ENCODE assay signal across 9 cellular contexts in the genomic region with DNA sequence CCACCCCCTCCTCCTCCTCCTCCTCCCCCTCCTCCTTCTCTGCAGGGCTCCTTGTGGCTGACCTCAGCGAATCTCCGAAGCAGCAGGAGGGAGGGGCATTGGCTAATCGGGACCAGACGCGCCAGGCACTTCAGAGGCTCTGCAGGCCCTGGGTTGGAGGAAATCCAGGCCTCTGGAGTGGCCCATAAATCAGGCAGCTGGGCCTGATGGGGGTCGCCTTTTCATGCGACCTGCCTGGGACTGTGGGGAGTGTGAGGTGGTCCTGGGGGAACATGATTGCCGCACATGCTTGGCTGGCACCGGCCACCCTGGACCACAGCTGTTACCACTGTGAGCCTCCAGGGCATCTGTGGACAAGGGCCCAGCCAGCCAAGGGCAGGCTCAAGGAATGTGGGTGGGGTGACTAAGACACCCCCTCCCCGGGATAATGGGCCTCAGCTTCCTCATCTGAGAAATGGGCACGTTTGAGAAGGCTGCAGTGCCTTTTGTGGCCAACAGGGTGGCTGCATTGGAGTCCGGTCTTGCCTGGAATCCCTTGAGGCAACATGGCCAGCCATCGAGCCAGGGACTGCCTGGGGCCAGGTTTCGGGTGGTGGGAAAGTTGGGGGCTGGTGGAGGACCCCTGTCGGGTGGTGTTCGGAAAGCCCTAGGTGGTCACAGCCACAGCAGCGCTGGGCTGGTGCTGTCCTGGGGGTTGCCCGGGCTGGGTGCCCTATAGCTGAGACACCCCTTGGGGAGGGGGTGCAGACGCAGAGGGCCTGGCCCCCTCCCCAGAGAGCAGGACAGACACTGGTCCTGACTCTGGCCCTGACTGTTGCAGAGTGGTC. TPM values are rescaled to one million over a fixed set of nuclear protein-coding genes. Genes with fewer than 3 reads are reported as not detected.
DNase-seq lines count a peak whose midpoint lies in the region; ATAC-seq and TF ChIP-seq lines count a peak whose summit lies in the region.
"Had no signal": no experiment of that assay in that cellular context is flagged by ENCODE, and none has a peak within 500 bp of the region (broad histone marks: within the 10 kb centered on the region; RNA-seq: fewer than 3 reads in every experiment).

No MANE protein-coding gene starts in this region.

- CTCF ChIA-PET in WTC11 (lab: Charles Lee) = interaction anchor here (0.6 to 2.6 kb wide), 15 partner anchors 10 to 526 kb away, joined by 3 to 16 read pairs (median 4); a partner anchor contains a TSS

- peaks cover 34% of the 10 kb centered on the region for H3K4me1 Mint-ChIP-seq in WTC11
- H3K4me1 Mint-ChIP-seq in natural killer cell treated with Interleukin-12 subunit alpha and Interleukin-12 subunit beta and Interleukin-15 and Interleukin-18, amount 100 ng/mL, for 72 hours (ENCODE audit: low read depth in 2 of 2) = no peaks in the 10 kb centered on the region

- H3K27me3 Mint-ChIP-seq in WTC11 (ENCODE audit: low read depth) = no peaks in the 10 kb centered on the region
- no peaks in the 10 kb centered on the region for H3K27me3 Mint-ChIP-seq in natural killer cell treated with Interleukin-12 subunit alpha and Interleukin-12 subunit beta and Interleukin-15 and Interleukin-18, amount 100 ng/mL, for 72 hours

- no peaks in the 10 kb centered on the region for H3K9me3 Mint-ChIP-seq in WTC11
- H3K9me3 Mint-ChIP-seq in natural killer cell treated with Interleukin-12 subunit alpha and Interleukin-12 subunit beta and Interleukin-15 and Interleukin-18, amount 100 ng/mL, for 72 hours = no peaks in the 10 kb centered on the region

- peak overlapping the region; percentile 84; the same call in 1 of the 2 replicates for H3K27ac Mint-ChIP-seq in WTC11
- no peak overlapping the region for H3K27ac Mint-ChIP-seq in natural killer cell treated with Interleukin-12 subunit alpha and Interleukin-12 subunit beta and Interleukin-15 and Interleukin-18, amount 100 ng/mL, for 72 hours

- peak; percentile 43 for ATAC-seq in WTC11
- no peak for ATAC-seq in natural killer cell treated with Interleukin-12 subunit alpha and Interleukin-12 subunit beta and Interleukin-15 and Interleukin-18, amount 100 ng/mL, for 72 hours
- no peak for ATAC-seq in GM18867 (IDR thresholded peaks at IDR 0.05; ENCODE audit: unreplicated experiment)

- no peaks in the 10 kb centered on the region for H3K36me3 Mint-ChIP-seq in WTC11
- H3K36me3 Mint-ChIP-seq in natural killer cell treated with Interleukin-12 subunit alpha and Interleukin-12 subunit beta and Interleukin-15 and Interleukin-18, amount 100 ng/mL, for 72 hours = no peaks in the 10 kb centered on the region

- DNase-seq in AG20443 (ENCODE audit: low spot score) (peak; percentile 75), HUDEP-2 (lab: John Stamatoyannopoulos, UW; ENCODE audit: unreplicated experiment in 76 of 76) (peak in 73 of 76 experiments; percentile 19 to 89 (median 72)), WTC11 (ENCODE audit: low spot score) (peak; percentile 71), iris pigment epithelial cell (ENCODE audit: low read depth) (peak; percentile 67), AML-193 (lab: John Stamatoyannopoulos, UW) (no peak)
- no peak for DNase-seq in natural killer cell treated with Interleukin-12 subunit alpha and Interleukin-12 subunit beta and Interleukin-15 and Interleukin-18, amount 100 ng/mL, for 72 hours (ENCODE audit: low spot score)
- no peak for DNase-seq in activated naive CD4-positive, alpha-beta T cell treated with Interleukin-2 at 50 U/mL for 16 hours
- DNase-seq: activated CD4-positive, alpha-beta T cell treated with anti-CD3 and anti-CD28 coated beads for 4 hours had no signal

- POLR2A ChIA-PET in WTC11 (lab: Charles Lee) = no interaction called here

- no peak overlapping the region for H3K4me3 Mint-ChIP-seq in WTC11
- H3K4me3 Mint-ChIP-seq in natural killer cell treated with Interleukin-12 subunit alpha and Interleukin-12 subunit beta and Interleukin-15 and Interleukin-18, amount 100 ng/mL, for 72 hours = no peak overlapping the region

- peak; percentile 57; the same call in 1 of the 2 replicates for TF ChIP-seq CTCF in WTC11 (IDR thresholded peaks at IDR 0.05)

TF ChIP-seq in WTC11, 78 proteins besides CTCF, POLR2A, EP300 and RAD21 (continues in another document):
- TF ChIP-seq, protein P1, sequence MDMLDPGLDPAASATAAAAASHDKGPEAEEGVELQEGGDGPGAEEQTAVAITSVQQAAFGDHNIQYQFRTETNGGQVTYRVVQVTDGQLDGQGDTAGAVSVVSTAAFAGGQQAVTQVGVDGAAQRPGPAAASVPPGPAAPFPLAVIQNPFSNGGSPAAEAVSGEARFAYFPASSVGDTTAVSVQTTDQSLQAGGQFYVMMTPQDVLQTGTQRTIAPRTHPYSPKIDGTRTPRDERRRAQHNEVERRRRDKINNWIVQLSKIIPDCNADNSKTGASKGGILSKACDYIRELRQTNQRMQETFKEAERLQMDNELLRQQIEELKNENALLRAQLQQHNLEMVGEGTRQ (CRISPR knock-in tag; IDR thresholded peaks at IDR 0.05) = no peak
- TF ChIP-seq GTF2I (CRISPR knock-in tag; conservative IDR thresholded peaks at IDR 0.05) = peak; percentile 100
- no peak for TF ChIP-seq NFE2L1 (CRISPR knock-in tag; IDR thresholded peaks at IDR 0.05)
- no peak for TF ChIP-seq NFATC4 (CRISPR knock-in tag; IDR thresholded peaks at IDR 0.05)
- TF ChIP-seq, protein P2, sequence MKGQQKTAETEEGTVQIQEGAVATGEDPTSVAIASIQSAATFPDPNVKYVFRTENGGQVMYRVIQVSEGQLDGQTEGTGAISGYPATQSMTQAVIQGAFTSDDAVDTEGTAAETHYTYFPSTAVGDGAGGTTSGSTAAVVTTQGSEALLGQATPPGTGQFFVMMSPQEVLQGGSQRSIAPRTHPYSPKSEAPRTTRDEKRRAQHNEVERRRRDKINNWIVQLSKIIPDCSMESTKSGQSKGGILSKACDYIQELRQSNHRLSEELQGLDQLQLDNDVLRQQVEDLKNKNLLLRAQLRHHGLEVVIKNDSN (CRISPR knock-in tag; IDR thresholded peaks at IDR 0.05) = no peak
- TF ChIP-seq, protein P3, sequence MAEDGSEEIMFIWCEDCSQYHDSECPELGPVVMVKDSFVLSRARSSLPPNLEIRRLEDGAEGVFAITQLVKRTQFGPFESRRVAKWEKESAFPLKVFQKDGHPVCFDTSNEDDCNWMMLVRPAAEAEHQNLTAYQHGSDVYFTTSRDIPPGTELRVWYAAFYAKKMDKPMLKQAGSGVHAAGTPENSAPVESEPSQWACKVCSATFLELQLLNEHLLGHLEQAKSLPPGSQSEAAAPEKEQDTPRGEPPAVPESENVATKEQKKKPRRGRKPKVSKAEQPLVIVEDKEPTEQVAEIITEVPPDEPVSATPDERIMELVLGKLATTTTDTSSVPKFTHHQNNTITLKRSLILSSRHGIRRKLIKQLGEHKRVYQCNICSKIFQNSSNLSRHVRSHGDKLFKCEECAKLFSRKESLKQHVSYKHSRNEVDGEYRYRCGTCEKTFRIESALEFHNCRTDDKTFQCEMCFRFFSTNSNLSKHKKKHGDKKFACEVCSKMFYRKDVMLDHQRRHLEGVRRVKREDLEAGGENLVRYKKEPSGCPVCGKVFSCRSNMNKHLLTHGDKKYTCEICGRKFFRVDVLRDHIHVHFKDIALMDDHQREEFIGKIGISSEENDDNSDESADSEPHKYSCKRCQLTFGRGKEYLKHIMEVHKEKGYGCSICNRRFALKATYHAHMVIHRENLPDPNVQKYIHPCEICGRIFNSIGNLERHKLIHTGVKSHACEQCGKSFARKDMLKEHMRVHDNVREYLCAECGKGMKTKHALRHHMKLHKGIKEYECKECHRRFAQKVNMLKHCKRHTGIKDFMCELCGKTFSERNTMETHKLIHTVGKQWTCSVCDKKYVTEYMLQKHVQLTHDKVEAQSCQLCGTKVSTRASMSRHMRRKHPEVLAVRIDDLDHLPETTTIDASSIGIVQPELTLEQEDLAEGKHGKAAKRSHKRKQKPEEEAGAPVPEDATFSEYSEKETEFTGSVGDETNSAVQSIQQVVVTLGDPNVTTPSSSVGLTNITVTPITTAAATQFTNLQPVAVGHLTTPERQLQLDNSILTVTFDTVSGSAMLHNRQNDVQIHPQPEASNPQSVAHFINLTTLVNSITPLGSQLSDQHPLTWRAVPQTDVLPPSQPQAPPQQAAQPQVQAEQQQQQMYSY (CRISPR knock-in tag; IDR thresholded peaks at IDR 0.05) = peak; percentile 63; the same call in 1 of the 2 replicates
- TF ChIP-seq, protein P4, sequence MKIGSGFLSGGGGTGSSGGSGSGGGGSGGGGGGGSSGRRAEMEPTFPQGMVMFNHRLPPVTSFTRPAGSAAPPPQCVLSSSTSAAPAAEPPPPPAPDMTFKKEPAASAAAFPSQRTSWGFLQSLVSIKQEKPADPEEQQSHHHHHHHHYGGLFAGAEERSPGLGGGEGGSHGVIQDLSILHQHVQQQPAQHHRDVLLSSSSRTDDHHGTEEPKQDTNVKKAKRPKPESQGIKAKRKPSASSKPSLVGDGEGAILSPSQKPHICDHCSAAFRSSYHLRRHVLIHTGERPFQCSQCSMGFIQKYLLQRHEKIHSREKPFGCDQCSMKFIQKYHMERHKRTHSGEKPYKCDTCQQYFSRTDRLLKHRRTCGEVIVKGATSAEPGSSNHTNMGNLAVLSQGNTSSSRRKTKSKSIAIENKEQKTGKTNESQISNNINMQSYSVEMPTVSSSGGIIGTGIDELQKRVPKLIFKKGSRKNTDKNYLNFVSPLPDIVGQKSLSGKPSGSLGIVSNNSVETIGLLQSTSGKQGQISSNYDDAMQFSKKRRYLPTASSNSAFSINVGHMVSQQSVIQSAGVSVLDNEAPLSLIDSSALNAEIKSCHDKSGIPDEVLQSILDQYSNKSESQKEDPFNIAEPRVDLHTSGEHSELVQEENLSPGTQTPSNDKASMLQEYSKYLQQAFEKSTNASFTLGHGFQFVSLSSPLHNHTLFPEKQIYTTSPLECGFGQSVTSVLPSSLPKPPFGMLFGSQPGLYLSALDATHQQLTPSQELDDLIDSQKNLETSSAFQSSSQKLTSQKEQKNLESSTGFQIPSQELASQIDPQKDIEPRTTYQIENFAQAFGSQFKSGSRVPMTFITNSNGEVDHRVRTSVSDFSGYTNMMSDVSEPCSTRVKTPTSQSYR (CRISPR knock-in tag; IDR thresholded peaks at IDR 0.05) = no peak
- 0 out of 2 replicates have a peak, but pooled peaks have one; percentile 21 for TF ChIP-seq ZNF423 (CRISPR knock-in tag; IDR thresholded peaks at IDR 0.05)
- no peak for TF ChIP-seq HMGA2 (CRISPR knock-in tag; IDR thresholded peaks at IDR 0.05)

RNA-seq across cellular contexts. Expression of a gene that starts 12.0 kb away (rescaled TPM):
- total RNA-seq in WTC11 (2021) = 36.4 to 53.4 TPM (median 39.5 TPM) in 3 replicates
- not detected for total RNA-seq in natural killer cell treated with Interleukin-12 subunit alpha and Interleukin-12 subunit beta and Interleukin-15 and Interleukin-18, amount 100 ng/mL, for 72 hours

Comparison
In these comparisons a context has a peak if more than half of its experiments do, and no peak if none do; other contexts are left out.
1. DNase-seq: peak in AG20443 (single experiment), HUDEP-2 (73 of 76), WTC11 (single experiment) and iris pigment epithelial cell (single experiment); none in natural killer cell treated with Interleukin-12 subunit alpha and Interleukin-12 subunit beta and Interleukin-15 and Interleukin-18, amount 100 ng/mL, for 72 hours (single experiment), activated naive CD4-positive, alpha-beta T cell treated with Interleukin-2 at 50 U/mL for 16 hours (single experiment) and AML-193 (0 of 2).
2. RNA of a gene that starts 12.0 kb away (total RNA-seq): 36.4 to 53.4 TPM in WTC11; not detected in natural killer cell treated with Interleukin-12 subunit alpha and Interleukin-12 subunit beta and Interleukin-15 and Interleukin-18, amount 100 ng/mL, for 72 hours; every median in the first group is over 10 times any median in the second.